In genomic region chr12:19304149-19304780, GRCh38 we compare ENCODE assay signal across 16 cellular contexts.
DNase-seq lines count a peak whose midpoint lies in the region; ATAC-seq and TF ChIP-seq lines count a peak whose summit lies in the region.
"Had no signal": no experiment of that assay in that cellular context is flagged by ENCODE, and none has a peak within 500 bp of the region (broad histone marks: within the 10 kb centered on the region; RNA-seq: fewer than 3 reads in every experiment).

No MANE protein-coding gene starts in this region.

- H3K27me3 ChIP-seq in right lobe of liver, result no peaks in the 10 kb centered on the region
- H3K27me3 ChIP-seq: BLaER1 had no signal

- H3K36me3 ChIP-seq in right lobe of liver, result no peaks in the 10 kb centered on the region

- H3K27ac ChIP-seq in right lobe of liver, result no peak overlapping the region
- H3K27ac ChIP-seq: 22Rv1, BLaER1, GM23248 had no signal

- TF ChIP-seq CTCF in right lobe of liver (IDR thresholded peaks at IDR 0.05) (no peak), GM10266 (IDR thresholded peaks at IDR 0.05; ENCODE audit: control insufficient read depth, insufficient read depth, low read depth, missing control alignments) (no peak)

- peak; percentile 35 for DNase-seq in NCI-H2196 (lab: John Stamatoyannopoulos, UW; ENCODE audit: unreplicated experiment)
- no peak for DNase-seq in NCI-H2196 treated with DMSO at 0.1 percent for 48 hours (lab: John Stamatoyannopoulos, UW; ENCODE audit: unreplicated experiment)
- DNase-seq in amniotic epithelial cell (ENCODE audit: low read depth), result peak; percentile 16
- DNase-seq in right lobe of liver, result no peak
- DNase-seq in GM10266 (ENCODE audit: extremely low spot score), result no peak
- DNase-seq: Calu3; CD8-positive, alpha-beta T cell; DMS79 treated with DMSO at 0.1 percent for 48 hours; GF-D8; GM23248; HCEC 1CT had no signal

- no peak for TF ChIP-seq POLR2A in right lobe of liver (IDR thresholded peaks at IDR 0.05)

- intact Hi-C loops in right lobe of liver (cut with DNase I), result no loop called here

- peaks cover 0 to 7% (median 0%) of the 10 kb centered on the region in 4 donors for H3K4me1 ChIP-seq in right lobe of liver
- H3K4me1 ChIP-seq: BLaER1 had no signal

- no peak overlapping the region for H3K4me3 ChIP-seq in right lobe of liver
- H3K4me3 ChIP-seq: BLaER1, GM12878, GM23248 had no signal

- whole genome bisulfite sequencing in right lobe of liver (ENCODE audit: insufficient coverage, low coverage, low lambda C conversion rate, missing lambda C conversion rate), result 49% methylated on average over 9 of the region's 10 CpGs

- ATAC-seq in right lobe of liver, result peak; percentile 19 to 73 (median 66)
- no peak for ATAC-seq in GM19328 (IDR thresholded peaks at IDR 0.05; ENCODE audit: unreplicated experiment)
- ATAC-seq in esophagus mucosa, result no peak
- ATAC-seq: CD8-positive, alpha-beta T cell; GM12878 had no signal

- no peaks in the 10 kb centered on the region for H3K9me3 ChIP-seq in right lobe of liver

Comparison
In these comparisons a context has a peak if more than half of its experiments do, and no peak if none do; other contexts are left out.
1. DNase-seq: peak in NCI-H2196 (single experiment) and amniotic epithelial cell (single experiment); none in NCI-H2196 treated with DMSO at 0.1 percent for 48 hours (single experiment), right lobe of liver (0 of 3) and GM10266 (single experiment).
2. ATAC-seq: peak in right lobe of liver (4 of 4); none in GM19328 (single experiment) and esophagus mucosa (single experiment).